19 cellular contexts compared by ENCODE assay signal in the genomic region with DNA sequence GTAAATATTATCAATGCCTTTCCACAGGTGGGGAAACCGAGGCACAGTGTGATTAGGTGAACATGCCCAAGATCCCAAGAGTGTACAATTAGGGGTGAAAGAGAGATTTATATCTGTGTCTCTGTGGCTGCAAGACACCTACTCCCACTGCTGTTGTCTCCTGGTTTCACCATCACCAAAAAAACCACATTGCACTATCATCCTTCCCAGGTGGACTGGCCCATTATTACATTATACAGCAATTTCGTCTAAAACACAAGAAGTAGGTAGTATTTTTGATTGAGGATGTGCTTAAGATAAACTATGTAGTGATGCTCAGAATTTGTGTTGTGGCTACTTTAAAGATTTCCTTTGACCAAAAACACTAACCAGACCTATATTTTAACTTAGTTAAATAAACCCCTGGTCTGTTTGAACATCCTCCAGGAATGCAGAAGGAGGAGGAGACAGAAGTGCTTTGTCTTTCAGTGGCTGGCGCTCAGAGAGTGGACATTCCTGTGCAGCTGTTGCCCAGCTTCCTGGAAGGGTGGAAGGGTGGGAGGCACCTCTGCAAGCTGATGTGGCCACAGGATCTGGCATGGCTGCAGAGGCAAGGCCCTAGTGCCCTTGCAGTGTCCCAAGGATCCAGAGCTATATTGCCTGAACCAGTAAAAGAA. TPM values are rescaled to one million over a fixed set of nuclear protein-coding genes. Genes with fewer than 3 reads are reported as not detected.
A peak's percentile ranks its signal among the peaks of the same experiment; 100 is the strongest.
DNase-seq lines count a peak whose midpoint lies in the region; ATAC-seq and TF ChIP-seq lines count a peak whose summit lies in the region.
"Had no signal": no experiment of that assay in that cellular context is flagged by ENCODE, and none has a peak within 500 bp of the region (broad histone marks: within the 10 kb centered on the region; RNA-seq: fewer than 3 reads in every experiment).

No MANE protein-coding gene starts in this region.

- H3K27ac ChIP-seq in SJSA1 (no peak overlapping the region), neural progenitor cell (no peak overlapping the region)
- H3K27ac ChIP-seq: esophagus squamous epithelium, psoas muscle had no signal

- H3K4me3 ChIP-seq in SJSA1: no peak overlapping the region
- no peak overlapping the region for H3K4me3 ChIP-seq in fibroblast of mammary gland (ENCODE audit: control insufficient read depth, low read depth, low read length)
- no peak overlapping the region for H3K4me3 ChIP-seq in neural progenitor cell
- H3K4me3 ChIP-seq: esophagus squamous epithelium, psoas muscle had no signal

- no peak overlapping the region for H3K9ac ChIP-seq in neural progenitor cell

- H3K36me3 Mint-ChIP-seq in neural progenitor cell: no peaks in the 10 kb centered on the region

- H3K27me3 ChIP-seq in SJSA1 (replicated peaks) (no peaks in the 10 kb centered on the region), neural progenitor cell (no peaks in the 10 kb centered on the region)
- H3K27me3 ChIP-seq: BE2C, esophagus squamous epithelium had no signal

- no peak overlapping the region for H3K4me3 Mint-ChIP-seq in neural progenitor cell
- H3K4me3 Mint-ChIP-seq: activated CD4-positive, alpha-beta T cell treated with anti-CD3 and anti-CD28 coated beads, Interleukin-2, amount 10 ng/mL, durations not matched to agents 7 days and 5 days had no signal

- H3K27ac Mint-ChIP-seq in neural progenitor cell: peak overlapping the region; percentile 40
- H3K27ac Mint-ChIP-seq: activated CD4-positive, alpha-beta T cell treated with anti-CD3 and anti-CD28 coated beads, Interleukin-2, amount 10 ng/mL, durations not matched to agents 7 days and 5 days had no signal

- no peaks in the 10 kb centered on the region for H3K79me2 ChIP-seq in neural progenitor cell (ENCODE audit: low read depth)

- no peaks in the 10 kb centered on the region for H4K20me1 ChIP-seq in neural progenitor cell (ENCODE audit: low read depth)

- H3F3A ChIP-seq in neural progenitor cell (ENCODE audit: low read depth): no peaks in the 10 kb centered on the region

- peaks cover 49% of the 10 kb centered on the region for H3K36me3 ChIP-seq in SJSA1
- no peaks in the 10 kb centered on the region for H3K36me3 ChIP-seq in neural progenitor cell
- H3K36me3 ChIP-seq: BE2C had no signal

- DNase-seq in ELF-1 (ENCODE audit: low read depth, low spot score): peak; percentile 6
- DNase-seq in SJSA1 (ENCODE audit: low read depth in 1 of 2, low spot score in 2 of 2): peak; percentile 74 to 88
- DNase-seq in fibroblast of mammary gland (ENCODE audit: low read depth): peak; percentile 31
- DNase-seq in neural progenitor cell (ENCODE audit: low spot score): peak; percentile 40
- DNase-seq in T-helper 2 cell: no peak
- no peak for DNase-seq in KG1 (lab: John Stamatoyannopoulos, UW)
- DNase-seq in NCI-H1105 treated with DMSO at 0.1 percent for 48 hours (lab: John Stamatoyannopoulos, UW): no peak
- DNase-seq: activated CD4-positive, alpha-beta T cell treated with anti-CD3 and anti-CD28 coated beads, Interleukin-2, amount 10 ng/mL, durations not matched to agents 7 days and 5 days; BE2C; cortex of kidney; esophagus squamous epithelium; NCI-H2081 treated with DMSO at 0.1 percent for 48 hours; NCI-H82; stimulated activated CD4-positive, alpha-beta T cell treated with anti-CD3 and anti-CD28 coated beads, Interleukin-15, amount 100 ng/mL, for 24 hours; substantia nigra; T1000 had no signal

- peaks cover 59% of the 10 kb centered on the region for H3K4me1 ChIP-seq in SJSA1 (replicated peaks)
- H3K4me1 ChIP-seq in neural progenitor cell: peaks cover 11% of the 10 kb centered on the region
- H3K4me1 ChIP-seq: BE2C had no signal

- H2AFZ ChIP-seq in neural progenitor cell (replicated peaks): no peak overlapping the region

- no peak for ATAC-seq in GM21367 (IDR thresholded peaks at IDR 0.05; ENCODE audit: unreplicated experiment)
- ATAC-seq: Right ventricle myocardium inferior had no signal

- TF ChIP-seq CTCF in fibroblast of mammary gland (conservative IDR thresholded peaks at IDR 0.05; ENCODE audit: control insufficient read depth, insufficient read depth, low read depth, low read length) (no peak), neural progenitor cell (IDR thresholded peaks at IDR 0.05) (no peak)

- no peak overlapping the region for H3K4me2 ChIP-seq in neural progenitor cell

- H3K9me3 ChIP-seq in SJSA1 (replicated peaks): no peaks in the 10 kb centered on the region
- H3K9me3 ChIP-seq in neural progenitor cell (ENCODE audit: low read depth): no peaks in the 10 kb centered on the region
- H3K9me3 ChIP-seq: BE2C, esophagus squamous epithelium, psoas muscle had no signal

- peaks cover 20% of the 10 kb centered on the region for H3K4me1 Mint-ChIP-seq in neural progenitor cell
- H3K4me1 Mint-ChIP-seq: activated CD4-positive, alpha-beta T cell treated with anti-CD3 and anti-CD28 coated beads, Interleukin-2, amount 10 ng/mL, durations not matched to agents 7 days and 5 days had no signal

- no peaks in the 10 kb centered on the region for H3K27me3 Mint-ChIP-seq in neural progenitor cell (ENCODE audit: insufficient read depth, low read depth)

- H3K9me3 Mint-ChIP-seq in neural progenitor cell: no peaks in the 10 kb centered on the region
- H3K9me3 Mint-ChIP-seq: activated CD4-positive, alpha-beta T cell treated with anti-CD3 and anti-CD28 coated beads, Interleukin-2, amount 10 ng/mL, durations not matched to agents 7 days and 5 days had no signal

RNA-seq across cellular contexts. Expression of a gene that starts 23.8 kb away (rescaled TPM):
- total RNA-seq in SJSA1 (2014; rRNA removed; shearing (Covaris generic)): 39.6 and 59.1 TPM in 2 replicates
- total RNA-seq in neural progenitor cell (ENCODE audit: low replicate concordance): 6.4 and 7.5 TPM in 2 replicates

Comparison
In these comparisons a context has a peak if more than half of its experiments do, and no peak if none do; other contexts are left out.
1. DNase-seq: peak in ELF-1 (single experiment), SJSA1 (2 of 2), fibroblast of mammary gland (single experiment) and neural progenitor cell (single experiment); none in T-helper 2 cell (0 of 5), KG1 (single experiment) and NCI-H1105 treated with DMSO at 0.1 percent for 48 hours (single experiment).